ENCODE assay signal across 8 cellular contexts in genomic region chr7:19772858-19773337, GRCh38. TPM values are rescaled to one million over a fixed set of nuclear protein-coding genes. Genes with fewer than 3 reads are reported as not detected.
A peak's percentile ranks its signal among the peaks of the same experiment; 100 is the strongest.
DNase-seq lines count a peak whose midpoint lies in the region; ATAC-seq lines count a peak whose summit lies in the region.
"Had no signal": no experiment of that assay in that cellular context is flagged by ENCODE, and none has a peak within 500 bp of the region (broad histone marks: within the 10 kb centered on the region; RNA-seq: fewer than 3 reads in every experiment).

No MANE protein-coding gene starts in this region.

- H3K4me3 ChIP-seq in iPS DF 6.9 (ENCODE audit: low read length) = peak overlapping the region; percentile 32; the same call in 1 of the 2 replicates

- H3K9me3 ChIP-seq in iPS DF 6.9 (ENCODE audit: control insufficient read depth, insufficient read depth, low read length) = no peaks in the 10 kb centered on the region

- peak overlapping the region in 2 of 3 donors; percentile 29 to 56 for H3K4me3 Mint-ChIP-seq in T-cell
- peak overlapping the region; percentile 36 for H3K4me3 Mint-ChIP-seq in stimulated activated effector memory CD8-positive, alpha-beta T cell treated with anti-CD3 and anti-CD28 coated beads, Interleukin-12 subunit alpha, Interleukin-12 subunit beta, amount 100 ng/mL, for 72 hours

- H3K27me3 ChIP-seq in iPS DF 6.9 (ENCODE audit: control insufficient read depth, insufficient read depth, low read length) = peaks cover 4% of the 10 kb centered on the region; the same call in 1 of the 2 replicates

- no peaks in the 10 kb centered on the region for H3K36me3 Mint-ChIP-seq in T-cell
- H3K36me3 Mint-ChIP-seq in stimulated activated effector memory CD8-positive, alpha-beta T cell treated with anti-CD3 and anti-CD28 coated beads, Interleukin-12 subunit alpha, Interleukin-12 subunit beta, amount 100 ng/mL, for 72 hours = no peaks in the 10 kb centered on the region

- CTCF ChIA-PET in T-cell (lab: Charles Lee) = interaction anchor here in 1 of 2 donors (0.8 kb wide), 1 partner anchor 12 kb away, joined by 4 read pairs; no protein-coding TSS in a partner anchor

- ATAC-seq in T-cell (replicated peaks in 1 of 4) = no peak
- peak; percentile 32 for ATAC-seq in stimulated activated effector memory CD8-positive, alpha-beta T cell treated with anti-CD3 and anti-CD28 coated beads, Interleukin-12 subunit alpha, Interleukin-12 subunit beta, amount 100 ng/mL, for 72 hours
- no peak for ATAC-seq in HG03175 (IDR thresholded peaks at IDR 0.05; ENCODE audit: unreplicated experiment)

- DNase-seq in HCEC 1CT (peak; percentile 31), T-cell (no peak), iPS DF 6.9 (ENCODE audit: low read depth, low spot score) (no peak), AML-193 (lab: John Stamatoyannopoulos, UW) (no peak)
- no peak for DNase-seq in stimulated activated effector memory CD8-positive, alpha-beta T cell treated with anti-CD3 and anti-CD28 coated beads, Interleukin-12 subunit alpha, Interleukin-12 subunit beta, amount 100 ng/mL, for 72 hours (ENCODE audit: low spot score in 2 of 2)
- DNase-seq in activated naive CD4-positive, alpha-beta T cell treated with anti-CD3 and anti-CD28 coated beads, Interleukin-2, amount 50 U/mL, for 16 hours = no peak

- peaks cover 42 to 52% of the 10 kb centered on the region in 2 donors for H3K27me3 Mint-ChIP-seq in T-cell

- peaks cover 2% of the 10 kb centered on the region; the same call in 1 of the 2 replicates for H3K4me1 ChIP-seq in iPS DF 6.9 (ENCODE audit: control insufficient read depth, insufficient read depth, low read length)

- POLR2A ChIA-PET in T-cell (lab: Charles Lee) = interaction anchor here in 1 of 2 donors (0.6 kb wide), 1 partner anchor 1050 kb away, joined by 3 read pairs; no protein-coding TSS in a partner anchor

- H3K27ac Mint-ChIP-seq in T-cell = no peak overlapping the region
- peak overlapping the region; percentile 48 for H3K27ac Mint-ChIP-seq in stimulated activated effector memory CD8-positive, alpha-beta T cell treated with anti-CD3 and anti-CD28 coated beads, Interleukin-12 subunit alpha, Interleukin-12 subunit beta, amount 100 ng/mL, for 72 hours

- no CpG with 5 or more reads among the region's 27 CpGs for WGBS in iPS DF 6.9 (ENCODE audit: insufficient coverage, insufficient read length)

- no peaks in the 10 kb centered on the region for H3K36me3 ChIP-seq in iPS DF 6.9 (ENCODE audit: control insufficient read depth, insufficient read depth, low read length)

- no peak overlapping the region for H3K27ac ChIP-seq in iPS DF 6.9 (ENCODE audit: low read length)
- H3K27ac ChIP-seq: KMS-11 had no signal

- H3K9me3 Mint-ChIP-seq in T-cell = no peaks in the 10 kb centered on the region
- no peaks in the 10 kb centered on the region for H3K9me3 Mint-ChIP-seq in stimulated activated effector memory CD8-positive, alpha-beta T cell treated with anti-CD3 and anti-CD28 coated beads, Interleukin-12 subunit alpha, Interleukin-12 subunit beta, amount 100 ng/mL, for 72 hours

- peaks cover 12 to 18% (median 13%) of the 10 kb centered on the region in 3 donors for H3K4me1 Mint-ChIP-seq in T-cell
- H3K4me1 Mint-ChIP-seq in stimulated activated effector memory CD8-positive, alpha-beta T cell treated with anti-CD3 and anti-CD28 coated beads, Interleukin-12 subunit alpha, Interleukin-12 subunit beta, amount 100 ng/mL, for 72 hours = peaks cover 17% of the 10 kb centered on the region

RNA-seq across cellular contexts. Expression of gene TMEM196, which starts 0.5 kb away (rescaled TPM):
- not detected for total RNA-seq in T-cell
